15 cellular contexts compared by ENCODE assay signal in the genomic region with DNA sequence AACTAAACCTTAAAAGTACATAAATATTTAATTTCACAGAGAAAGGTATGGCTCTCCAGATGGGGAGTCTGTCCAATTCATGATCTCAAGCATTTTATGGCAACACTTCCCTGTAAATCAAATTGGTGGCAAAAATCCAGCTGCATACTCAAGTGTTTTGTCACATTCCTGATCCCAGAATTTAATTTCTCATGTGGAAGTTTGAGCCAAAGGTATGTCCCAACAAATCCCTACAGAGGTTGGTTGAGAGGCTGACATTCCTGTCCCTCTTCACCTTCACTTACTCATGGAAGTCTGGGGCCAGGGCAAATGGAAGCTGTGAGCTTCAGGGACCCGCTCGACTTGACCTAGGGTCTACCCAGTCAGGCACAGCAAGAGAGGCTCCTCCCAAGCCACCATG. TPM values are rescaled to one million over a fixed set of nuclear protein-coding genes. Genes with fewer than 3 reads are reported as not detected.
A peak's percentile ranks its signal among the peaks of the same experiment; 100 is the strongest.
DNase-seq lines count a peak whose midpoint lies in the region; ATAC-seq and TF ChIP-seq lines count a peak whose summit lies in the region.
"Had no signal": no experiment of that assay in that cellular context is flagged by ENCODE, and none has a peak within 500 bp of the region (broad histone marks: within the 10 kb centered on the region; RNA-seq: fewer than 3 reads in every experiment).

No MANE protein-coding gene starts in this region.

- H3K4me3 Mint-ChIP-seq in CD8-positive, alpha-beta memory T cell = no peak overlapping the region
- H3K4me3 Mint-ChIP-seq: activated CD4-positive, alpha-beta memory T cell treated with anti-CD3 and anti-CD28 coated beads for 36 hours had no signal

- TF ChIP-seq CTCF in thoracic aorta (IDR thresholded peaks at IDR 0.05) = no peak

- ATAC-seq in thoracic aorta (ENCODE audit: insufficient number of reproducible peaks, low FRiP score, low read depth) (no peak), GM18907 (IDR thresholded peaks at IDR 0.05; ENCODE audit: unreplicated experiment) (no peak), GM21515 (IDR thresholded peaks at IDR 0.05; ENCODE audit: unreplicated experiment) (no peak)

- H3K27ac Mint-ChIP-seq in CD8-positive, alpha-beta memory T cell = no peak overlapping the region
- H3K27ac Mint-ChIP-seq: activated CD4-positive, alpha-beta memory T cell treated with anti-CD3 and anti-CD28 coated beads for 36 hours had no signal

- H3K36me3 ChIP-seq in thoracic aorta = no peaks in the 10 kb centered on the region
- H3K36me3 ChIP-seq in CD8-positive, alpha-beta memory T cell (ENCODE audit: insufficient read depth, low read length) = no peaks in the 10 kb centered on the region

- DNase-seq in DMS 273 (lab: John Stamatoyannopoulos, UW; ENCODE audit: unreplicated experiment) (peak; percentile 55), DMS 273 treated with DMSO at 0.1 percent for 48 hours (lab: John Stamatoyannopoulos, UW) (no peak), astrocyte of the hippocampus (ENCODE audit: low read depth, low spot score) (peak; percentile 75), iris pigment epithelial cell (ENCODE audit: low read depth) (peak; percentile 56), thoracic aorta (ENCODE audit: low spot score) (no peak)
- no peak for DNase-seq in CD8-positive, alpha-beta memory T cell
- DNase-seq: activated CD4-positive, alpha-beta memory T cell treated with anti-CD3 and anti-CD28 coated beads for 36 hours; activated gamma-delta T cell; cerebellar nuclear complex; COR-L47; NCI-H510A treated with DMSO at 0.1 percent for 48 hours; RPMI8226 had no signal

- peaks cover 7 to 15% of the 10 kb centered on the region in 2 donors for H3K27me3 Mint-ChIP-seq in CD8-positive, alpha-beta memory T cell
- H3K27me3 Mint-ChIP-seq: activated CD4-positive, alpha-beta memory T cell treated with anti-CD3 and anti-CD28 coated beads for 36 hours had no signal

- peaks cover 81 to 96% of the 10 kb centered on the region in 2 donors for H3K4me1 ChIP-seq in thoracic aorta (ENCODE audit: control insufficient read depth in 1 of 2, low read depth in 2 of 2)
- H3K4me1 ChIP-seq in CD8-positive, alpha-beta memory T cell (ENCODE audit: insufficient read depth, low read length) = peaks cover 50% of the 10 kb centered on the region

- H3K27me3 ChIP-seq in thoracic aorta (replicated peaks; ENCODE audit: insufficient read depth) = no peaks in the 10 kb centered on the region
- H3K27me3 ChIP-seq in CD8-positive, alpha-beta memory T cell (ENCODE audit: insufficient read depth, low read length, poor library complexity, severe bottlenecking) = no peaks in the 10 kb centered on the region

- CTCF ChIA-PET in CD8-positive, alpha-beta memory T cell (lab: Charles Lee) = no interaction called here

- peaks cover 15 to 42% (median 27%) of the 10 kb centered on the region in 3 donors for H3K4me1 Mint-ChIP-seq in CD8-positive, alpha-beta memory T cell

- H3K9me3 ChIP-seq in thoracic aorta = no peaks in the 10 kb centered on the region
- no peaks in the 10 kb centered on the region for H3K9me3 ChIP-seq in CD8-positive, alpha-beta memory T cell (ENCODE audit: low read length)

- peaks cover 0 to 3% (median 1%) of the 10 kb centered on the region in 5 donors for H3K9me3 Mint-ChIP-seq in CD8-positive, alpha-beta memory T cell
- H3K9me3 Mint-ChIP-seq: activated CD4-positive, alpha-beta memory T cell treated with anti-CD3 and anti-CD28 coated beads for 36 hours had no signal

- POLR2A ChIA-PET in CD8-positive, alpha-beta memory T cell (lab: Charles Lee) = no interaction called here

- peak overlapping the region; percentile 44 for H3K4me3 ChIP-seq in thoracic aorta
- no peak overlapping the region for H3K4me3 ChIP-seq in CD8-positive, alpha-beta memory T cell (ENCODE audit: low read length)

- H3K27ac ChIP-seq in thoracic aorta = peak overlapping the region; percentile 68 to 79
- H3K27ac ChIP-seq in CD8-positive, alpha-beta memory T cell (ENCODE audit: low read depth, low read length) = no peak overlapping the region
- H3K27ac ChIP-seq: 22Rv1 had no signal

- H3K36me3 Mint-ChIP-seq in CD8-positive, alpha-beta memory T cell = no peaks in the 10 kb centered on the region

RNA-seq across cellular contexts. Expression of a gene that starts 17.7 kb away (rescaled TPM):
- total RNA-seq in thoracic aorta = 10 to 100 TPM; 27.2 to 28.3 TPM
- total RNA-seq in CD8-positive, alpha-beta memory T cell = 10 to 100 TPM in 1 of 2 experiments, 1 to 10 TPM in 1; 6.7 to 12.1 TPM
- 6.4 TPM for polyA plus RNA-seq in CD8-positive, alpha-beta memory T cell

Comparison
In these comparisons a context has a peak if more than half of its experiments do, and no peak if none do; other contexts are left out.
1. DNase-seq: peak in DMS 273 (single experiment), astrocyte of the hippocampus (single experiment) and iris pigment epithelial cell (single experiment); none in DMS 273 treated with DMSO at 0.1 percent for 48 hours (single experiment), thoracic aorta (single experiment) and CD8-positive, alpha-beta memory T cell (0 of 5).